Comparison of ENCODE assay signal across 26 cellular contexts in genomic region chr2:17273066-17273465, GRCh38.
A peak's percentile ranks its signal among the peaks of the same experiment; 100 is the strongest.
DNase-seq lines count a peak whose midpoint lies in the region; ATAC-seq, FAIRE-seq and TF ChIP-seq lines count a peak whose summit lies in the region.
"Had no signal": no experiment of that assay in that cellular context is flagged by ENCODE, and none has a peak within 500 bp of the region (broad histone marks: within the 10 kb centered on the region; RNA-seq: fewer than 3 reads in every experiment).

No MANE protein-coding gene starts in this region.

- H3K9me3 ChIP-seq in HepG2 (ENCODE audit: low read length) (no peaks in the 10 kb centered on the region), right lobe of liver (no peaks in the 10 kb centered on the region), body of pancreas (no peaks in the 10 kb centered on the region)
- H3K9me3 ChIP-seq in CD8-positive, alpha-beta memory T cell (ENCODE audit: low read length), result no peaks in the 10 kb centered on the region

- TF ChIP-seq EP300 in HepG2 (IDR thresholded peaks at IDR 0.05; ENCODE audit: low read depth in 2 of 2, low read length in 2 of 2) (no peak), HepG2 (CRISPR knock-in tag; IDR thresholded peaks at IDR 0.05; ENCODE audit: borderline replicate concordance) (no peak)

- H3K36me3 ChIP-seq in HepG2 (replicated peaks in 1 of 2; ENCODE audit: control insufficient read depth in 1 of 2, insufficient read depth in 2 of 2, low read length in 2 of 2) (no peaks in the 10 kb centered on the region), right lobe of liver (no peaks in the 10 kb centered on the region), body of pancreas (replicated peaks in 1 of 2; ENCODE audit: insufficient read depth in 1 of 2, low read depth in 2 of 2) (no peaks in the 10 kb centered on the region)
- no peaks in the 10 kb centered on the region for H3K36me3 ChIP-seq in CD8-positive, alpha-beta memory T cell (ENCODE audit: insufficient read depth, low read length)
- H3K36me3 ChIP-seq: BLaER1 treated with 17β-estradiol and CSF1 and Interleukin-3, amounts not matched to agents 10 nM and 100 nM had no signal

- TF ChIP-seq POLR2A in HepG2 (IDR thresholded peaks at IDR 0.05; ENCODE audit: insufficient read depth in 1 of 2, low read depth in 2 of 2, low read length in 2 of 2) (no peak), right lobe of liver (IDR thresholded peaks at IDR 0.05) (no peak), body of pancreas (IDR thresholded peaks at IDR 0.05) (no peak)

- no peak overlapping the region for H3K27ac Mint-ChIP-seq in CD8-positive, alpha-beta memory T cell
- no peak overlapping the region for H3K27ac Mint-ChIP-seq in activated CD8-positive, alpha-beta T cell treated with anti-CD3 and anti-CD28 coated beads for 36 hours
- H3K27ac Mint-ChIP-seq: CD4-positive, alpha-beta memory T cell; GM23338; T-helper 17 cell had no signal

- no peaks in the 10 kb centered on the region for H3K36me3 Mint-ChIP-seq in CD8-positive, alpha-beta memory T cell
- no peaks in the 10 kb centered on the region for H3K36me3 Mint-ChIP-seq in activated CD8-positive, alpha-beta T cell treated with anti-CD3 and anti-CD28 coated beads for 36 hours (ENCODE audit: low read depth)
- H3K36me3 Mint-ChIP-seq: CD4-positive, alpha-beta memory T cell had no signal

- H3K4me1 ChIP-seq in HepG2 (ENCODE audit: insufficient read depth, low read length) (no peaks in the 10 kb centered on the region), right lobe of liver (no peaks in the 10 kb centered on the region), body of pancreas (no peaks in the 10 kb centered on the region)
- no peaks in the 10 kb centered on the region for H3K4me1 ChIP-seq in CD8-positive, alpha-beta memory T cell (ENCODE audit: insufficient read depth, low read length)

- no peak for TF ChIP-seq RAD21 in HepG2 (CRISPR knock-in tag; IDR thresholded peaks at IDR 0.05)

- intact Hi-C loops in HepG2 (cut with micrococcal nuclease; ENCODE audit: unreplicated experiment) (no loop called here), right lobe of liver (cut with DNase I) (no loop called here), body of pancreas (cut with DNase I) (no loop called here)
- intact Hi-C loops in activated CD8-positive, alpha-beta T cell treated with anti-CD3 and anti-CD28 coated beads for 36 hours (cut with micrococcal nuclease), result no loop called here

- H3K9me3 Mint-ChIP-seq in CD8-positive, alpha-beta memory T cell, result peaks cover 3 to 13% (median 7%) of the 10 kb centered on the region in 5 donors
- peaks cover 2% of the 10 kb centered on the region for H3K9me3 Mint-ChIP-seq in activated CD8-positive, alpha-beta T cell treated with anti-CD3 and anti-CD28 coated beads for 36 hours

- no peaks in the 10 kb centered on the region for H3K27me3 Mint-ChIP-seq in CD8-positive, alpha-beta memory T cell
- H3K27me3 Mint-ChIP-seq in activated CD8-positive, alpha-beta T cell treated with anti-CD3 and anti-CD28 coated beads for 36 hours, result no peaks in the 10 kb centered on the region
- H3K27me3 Mint-ChIP-seq: CD4-positive, alpha-beta memory T cell; T-helper 17 cell had no signal

- no peaks in the 10 kb centered on the region for H4K20me1 ChIP-seq in HepG2 (ENCODE audit: insufficient read depth, low read length)
- H4K20me1 ChIP-seq: BLaER1 treated with 17β-estradiol and CSF1 and Interleukin-3, amounts not matched to agents 10 nM and 100 nM had no signal

- no peak for TF ChIP-seq CTCF in HepG2 (CRISPR knock-in tag; IDR thresholded peaks at IDR 0.05)
- TF ChIP-seq CTCF in right lobe of liver (IDR thresholded peaks at IDR 0.05), result no peak
- no peak for TF ChIP-seq CTCF in body of pancreas (IDR thresholded peaks at IDR 0.05)
- TF ChIP-seq CTCF in activated CD8-positive, alpha-beta T cell treated with anti-CD3 and anti-CD28 coated beads for 36 hours (IDR thresholded peaks at IDR 0.05), result no peak

- H3K79me2 ChIP-seq in HepG2 (ENCODE audit: insufficient read depth, low read length), result no peaks in the 10 kb centered on the region

- 28% methylated on average over 5 of the region's 5 CpGs for WGBS in HepG2 (ENCODE audit: low lambda C conversion rate)
- WGBS in right lobe of liver (ENCODE audit: insufficient coverage, low coverage, low lambda C conversion rate, missing lambda C conversion rate), result 48% methylated on average over 5 of the region's 5 CpGs
- WGBS in body of pancreas, 2 donors, result 44 to 51% methylated on average over 5 of the region's 5 CpGs

- no peak overlapping the region for H3K4me3 Mint-ChIP-seq in CD8-positive, alpha-beta memory T cell
- no peak overlapping the region for H3K4me3 Mint-ChIP-seq in activated CD8-positive, alpha-beta T cell treated with anti-CD3 and anti-CD28 coated beads for 36 hours
- H3K4me3 Mint-ChIP-seq: CD4-positive, alpha-beta memory T cell; GM23338; T-helper 17 cell had no signal

- POLR2A ChIA-PET in HepG2 (lab: Yijun Ruan, JAX), result no interaction called here
- POLR2A ChIA-PET in CD8-positive, alpha-beta memory T cell (lab: Charles Lee), result no interaction called here
- POLR2A ChIA-PET in activated CD8-positive, alpha-beta T cell treated with anti-CD3 and anti-CD28 coated beads for 36 hours (lab: Charles Lee), result no interaction called here

- H3K27ac ChIP-seq in HepG2 (ENCODE audit: extremely low read length, insufficient read depth, low read length), result no peak overlapping the region
- H3K27ac ChIP-seq in right lobe of liver, result no peak overlapping the region
- H3K27ac ChIP-seq in body of pancreas, result no peak overlapping the region
- H3K27ac ChIP-seq in CD8-positive, alpha-beta memory T cell (ENCODE audit: low read depth, low read length), result no peak overlapping the region
- H3K27ac ChIP-seq: SK-N-MC had no signal

- no peak overlapping the region for H3K4me2 ChIP-seq in HepG2 (ENCODE audit: low read depth, low read length)
- H3K4me2 ChIP-seq: GM23338 had no signal

- H3K4me3 ChIP-seq in HepG2 (replicated peaks in 1 of 3; ENCODE audit: insufficient read depth in 1 of 3, low read depth in 2 of 3, low read length in 3 of 3) (no peak overlapping the region), right lobe of liver (no peak overlapping the region), body of pancreas (no peak overlapping the region)
- H3K4me3 ChIP-seq in CD8-positive, alpha-beta memory T cell (ENCODE audit: low read length), result no peak overlapping the region
- H3K4me3 ChIP-seq: BLaER1 treated with 17β-estradiol and CSF1 and Interleukin-3, amounts not matched to agents 10 nM and 100 nM; GM23338; K562; SK-N-MC had no signal

- CTCF ChIA-PET in HepG2 (lab: Yijun Ruan, JAX; ENCODE audit: low intra/inter-chr PET ratio, low total read pairs), result no interaction called here
- CTCF ChIA-PET in CD8-positive, alpha-beta memory T cell (lab: Charles Lee), result no interaction called here
- CTCF ChIA-PET in activated CD8-positive, alpha-beta T cell treated with anti-CD3 and anti-CD28 coated beads for 36 hours (lab: Charles Lee), result no interaction called here

- no peaks in the 10 kb centered on the region for H3K4me1 Mint-ChIP-seq in CD8-positive, alpha-beta memory T cell
- H3K4me1 Mint-ChIP-seq in activated CD8-positive, alpha-beta T cell treated with anti-CD3 and anti-CD28 coated beads for 36 hours (ENCODE audit: low read depth), result no peaks in the 10 kb centered on the region
- H3K4me1 Mint-ChIP-seq: CD4-positive, alpha-beta memory T cell; GM23338; T-helper 17 cell had no signal

- no peak for FAIRE-seq in HepG2 (lab: Jason Lieb, UNC)
- FAIRE-seq: GM18507, K562 had no signal

- in situ Hi-C loops in HepG2 (cut with HindIII; ENCODE audit: extremely low pct_ligation_motif_present, low pct_unique_long_range_greater_than_20kb), result no loop called here

- no peak for DNase-seq in HepG2 (ENCODE audit: low spot score)
- DNase-seq in right lobe of liver, result no peak
- DNase-seq in NCI-H2227 treated with DMSO at 0.1 percent for 48 hours (lab: John Stamatoyannopoulos, UW), result peak; percentile 35
- DNase-seq in body of pancreas, result no peak
- no peak for DNase-seq in CD8-positive, alpha-beta memory T cell
- DNase-seq in activated CD8-positive, alpha-beta T cell treated with anti-CD3 and anti-CD28 coated beads for 36 hours, result no peak
- DNase-seq in activated T-cell treated with anti-CD3 and anti-CD28 coated beads, Interleukin-2, amount 50 U/mL, for 1 hour, result no peak
- DNase-seq in germinal center (ENCODE audit: low spot score), result no peak
- DNase-seq: 8988T; CD4-positive, alpha-beta memory T cell; GDM1; HCEC 1CT; MM.1S; NCI-H1694; NCI-H2081; NCI-H524; NCI-H774; PC-3; Right ventricle myocardium superior; SW 1271; T-helper 17 cell had no signal

- BruUV-seq in HepG2 (replicated peaks; lab: Mats Ljungman, UMichigan), result no TSS peak

- H2AFZ ChIP-seq in HepG2 (ENCODE audit: low read length), result no peak overlapping the region
- H2AFZ ChIP-seq: GM23338 had no signal

- H3K27me3 ChIP-seq in HepG2 (ENCODE audit: control insufficient read depth in 1 of 2, insufficient read depth in 2 of 2, low read length in 2 of 2) (no peaks in the 10 kb centered on the region), right lobe of liver (no peaks in the 10 kb centered on the region), body of pancreas (no peaks in the 10 kb centered on the region)
- H3K27me3 ChIP-seq in CD8-positive, alpha-beta memory T cell (ENCODE audit: insufficient read depth, low read length, poor library complexity, severe bottlenecking), result no peaks in the 10 kb centered on the region
- H3K27me3 ChIP-seq: BLaER1 treated with 17β-estradiol and CSF1 and Interleukin-3, amounts not matched to agents 10 nM and 100 nM had no signal

- H3K9ac ChIP-seq in HepG2 (ENCODE audit: insufficient read depth, low read depth, low read length), result no peak overlapping the region
- H3K9ac ChIP-seq: BLaER1 treated with 17β-estradiol and CSF1 and Interleukin-3, amounts not matched to agents 10 nM and 100 nM had no signal

- ATAC-seq in HepG2 (peak; percentile 41), right lobe of liver (no peak), body of pancreas (peak; percentile 56)
- no peak for ATAC-seq in activated CD8-positive, alpha-beta T cell treated with anti-CD3 and anti-CD28 coated beads for 36 hours
- ATAC-seq: GM23338, K562, PC-3, T-helper 17 cell had no signal

TF ChIP-seq in HepG2, 621 proteins besides CTCF, POLR2A, EP300 and RAD21 (continues in another document):
- TF ChIP-seq ZBTB20 (CRISPR knock-in tag; IDR thresholded peaks at IDR 0.05; ENCODE audit: borderline replicate concordance, low read depth), result no peak
- TF ChIP-seq MED1 (CRISPR knock-in tag; IDR thresholded peaks at IDR 0.05), result no peak
- no peak for TF ChIP-seq HOXA5 (CRISPR knock-in tag; IDR thresholded peaks at IDR 0.05)
- TF ChIP-seq IRF9 (CRISPR knock-in tag; IDR thresholded peaks at IDR 0.05; ENCODE audit: borderline replicate concordance), result no peak
- no peak for TF ChIP-seq MAFK (conservative IDR thresholded peaks at IDR 0.05 in 1 of 2, IDR thresholded peaks at IDR 0.05 in 1 of 2; ENCODE audit: low read length in 2 of 2)
- no peak for TF ChIP-seq ZNF605 (CRISPR knock-in tag; IDR thresholded peaks at IDR 0.05)

Comparison
In these comparisons a context has a peak if more than half of its experiments do, and no peak if none do; other contexts are left out.
1. ATAC-seq: peak in HepG2 (single experiment) and body of pancreas (single experiment); none in right lobe of liver (0 of 4) and activated CD8-positive, alpha-beta T cell treated with anti-CD3 and anti-CD28 coated beads for 36 hours (single experiment).